23 cellular contexts compared by ENCODE assay signal in genomic region chr7:116291937-116292336, GRCh38.
"Had no signal": no experiment of that assay in that cellular context is flagged by ENCODE, and none has a peak within 500 bp of the region (broad histone marks: within the 10 kb centered on the region; RNA-seq: fewer than 3 reads in every experiment).

No MANE protein-coding gene starts in this region.

- H3K4me1 ChIP-seq: prostate gland, right atrium auricular region, suprapubic skin had no signal

- H3K36me3 Mint-ChIP-seq: immature natural killer cell, type B pancreatic cell had no signal

- H3K4me2 ChIP-seq: smooth muscle cell had no signal

- ATAC-seq: mucosa of descending colon; natural killer cell treated with Interleukin-12 subunit alpha and Interleukin-12 subunit beta and Interleukin-15 and Interleukin-18, amount 100 ng/mL, for 72 hours; sciatic nerve; stimulated activated naive CD8-positive, alpha-beta T cell treated with anti-CD3 and anti-CD28 coated beads, Interleukin-15, amount 100 ng/mL, for 72 hours had no signal

- H3K4me3 Mint-ChIP-seq: immature natural killer cell; memory B cell; naive B cell; natural killer cell treated with Interleukin-12 subunit alpha and Interleukin-12 subunit beta and Interleukin-15 and Interleukin-18, amount 100 ng/mL, for 72 hours; neural crest cell; stimulated activated naive CD8-positive, alpha-beta T cell treated with anti-CD3 and anti-CD28 coated beads, Interleukin-15, amount 100 ng/mL, for 72 hours; type B pancreatic cell had no signal

- H3K27me3 ChIP-seq: neutrophil, right atrium auricular region, suprapubic skin had no signal

- H3K36me3 ChIP-seq: neutrophil, prostate gland, right atrium auricular region, suprapubic skin had no signal

- H3K4me3 ChIP-seq: dorsolateral prefrontal cortex, mucosa of descending colon, prostate gland, right atrium auricular region, smooth muscle cell, suprapubic skin had no signal

- H3K27me3 Mint-ChIP-seq: type B pancreatic cell had no signal

- H3K9me3 ChIP-seq: mucosa of descending colon, neutrophil, prostate gland, suprapubic skin had no signal

- H3K4me1 Mint-ChIP-seq: immature natural killer cell; memory B cell; naive B cell; stimulated activated naive CD8-positive, alpha-beta T cell treated with anti-CD3 and anti-CD28 coated beads, Interleukin-15, amount 100 ng/mL, for 72 hours had no signal

- H3K27ac ChIP-seq: dorsolateral prefrontal cortex, neutrophil, prostate gland, right atrium auricular region, suprapubic skin had no signal

- DNase-seq: dorsolateral prefrontal cortex; effector CD4-positive, alpha-beta T cell; hypothalamus; immature natural killer cell; islet precursor cell; mucosa of descending colon; naive B cell; stimulated activated CD4-positive, alpha-beta T cell treated with anti-CD3 and anti-CD28 coated beads, Interleukin-12 subunit alpha, Interleukin-12 subunit beta, amount 100 ng/mL, for 4 hours; stimulated activated CD4-positive, alpha-beta T cell treated with anti-CD3 and anti-CD28 coated beads, Interleukin-1b, Interleukin-23, amount 100 ng/mL, for 48 hours; stimulated activated CD4-positive, alpha-beta T cell treated with anti-CD3 and anti-CD28 coated beads, Interleukin-4, amount 100 ng/mL, for 1 hour; stimulated activated CD8-positive, alpha-beta memory T cell treated with anti-CD3 and anti-CD28 coated beads, Interleukin-4, amount 100 ng/mL, for 48 hours; stimulated activated naive CD4-positive, alpha-beta T cell; stimulated activated naive CD8-positive, alpha-beta T cell treated with anti-CD3 and anti-CD28 coated beads, Interleukin-15, amount 100 ng/mL, for 72 hours had no signal

- H3K27ac Mint-ChIP-seq: immature natural killer cell; memory B cell; naive B cell; natural killer cell treated with Interleukin-12 subunit alpha and Interleukin-12 subunit beta and Interleukin-15 and Interleukin-18, amount 100 ng/mL, for 72 hours; stimulated activated naive CD8-positive, alpha-beta T cell treated with anti-CD3 and anti-CD28 coated beads, Interleukin-15, amount 100 ng/mL, for 72 hours; type B pancreatic cell had no signal
